20 cellular contexts compared by ENCODE assay signal in genomic region chr15:28894631-28895030, GRCh38. TPM values are rescaled to one million over a fixed set of nuclear protein-coding genes. Genes with fewer than 3 reads are reported as not detected.
DNase-seq lines count a peak whose midpoint lies in the region; ATAC-seq and TF ChIP-seq lines count a peak whose summit lies in the region.
"Had no signal": no experiment of that assay in that cellular context is flagged by ENCODE, and none has a peak within 500 bp of the region (broad histone marks: within the 10 kb centered on the region; RNA-seq: fewer than 3 reads in every experiment).

No MANE protein-coding gene starts in this region.

- H3K36me3 ChIP-seq in CD8-positive, alpha-beta T cell (ENCODE audit: insufficient read depth, low read length), result no peaks in the 10 kb centered on the region
- no peaks in the 10 kb centered on the region for H3K36me3 ChIP-seq in mesenchymal stem cell (ENCODE audit: control insufficient read depth in 1 of 2, insufficient read depth in 2 of 2, low read depth in 1 of 2, low read length in 2 of 2)
- H3K36me3 ChIP-seq in sigmoid colon, result no peaks in the 10 kb centered on the region
- H3K36me3 ChIP-seq: Peyer's patch had no signal

- H2AK5ac ChIP-seq in mesenchymal stem cell (ENCODE audit: low read length, severe bottlenecking), result no peak overlapping the region

- intact Hi-C loops in CD8-positive, alpha-beta T cell (cut with DNase I, micrococcal nuclease), result no loop called here
- intact Hi-C loops in sigmoid colon (cut with DNase I), result no loop called here

- no peak overlapping the region for H3K23ac ChIP-seq in mesenchymal stem cell (ENCODE audit: low read length in 2 of 2)

- no peak overlapping the region for H3K4me2 ChIP-seq in mesenchymal stem cell (ENCODE audit: low read length, poor library complexity, severe bottlenecking)

- H2AFZ ChIP-seq in mesenchymal stem cell (ENCODE audit: low read depth, low read length), result no peak overlapping the region

- no peak overlapping the region for H3K4me3 ChIP-seq in CD8-positive, alpha-beta T cell (ENCODE audit: low read depth, low read length)
- H3K4me3 ChIP-seq in mesenchymal stem cell (ENCODE audit: insufficient read depth in 1 of 2, low read depth in 1 of 2, low read length in 2 of 2), result no peak overlapping the region
- no peak overlapping the region for H3K4me3 ChIP-seq in sigmoid colon
- H3K4me3 ChIP-seq: Peyer's patch had no signal

- peak overlapping the region; percentile 14 for H4K8ac ChIP-seq in mesenchymal stem cell (ENCODE audit: low read length)

- POLR2A ChIA-PET in CD8-positive, alpha-beta T cell (lab: Charles Lee), result no interaction called here

- H3K9me3 Mint-ChIP-seq in CD8-positive, alpha-beta T cell, result no peaks in the 10 kb centered on the region

- H3K4me1 ChIP-seq in CD8-positive, alpha-beta T cell (ENCODE audit: insufficient read depth, low read length), result peaks cover 76% of the 10 kb centered on the region
- H3K4me1 ChIP-seq in mesenchymal stem cell (ENCODE audit: control insufficient read depth, insufficient read depth, low read depth, low read length), result peaks cover 8% of the 10 kb centered on the region
- no peaks in the 10 kb centered on the region for H3K4me1 ChIP-seq in sigmoid colon
- H3K4me1 ChIP-seq: Peyer's patch had no signal

- peaks cover 11% of the 10 kb centered on the region for H3K79me1 ChIP-seq in mesenchymal stem cell (replicated peaks; ENCODE audit: low read length, poor library complexity, severe bottlenecking)

- peaks cover 8% of the 10 kb centered on the region for H3K36me3 Mint-ChIP-seq in CD8-positive, alpha-beta T cell
- H3K36me3 Mint-ChIP-seq: IgD-negative memory B cell had no signal

- H3K27me3 ChIP-seq in CD8-positive, alpha-beta T cell (ENCODE audit: insufficient read depth, low read length), result no peaks in the 10 kb centered on the region
- H3K27me3 ChIP-seq in mesenchymal stem cell (ENCODE audit: control insufficient read depth in 1 of 2, insufficient read depth in 1 of 2, low read length in 2 of 2), result no peaks in the 10 kb centered on the region
- no peaks in the 10 kb centered on the region for H3K27me3 ChIP-seq in sigmoid colon
- H3K27me3 ChIP-seq: Peyer's patch had no signal

- H2BK120ac ChIP-seq in mesenchymal stem cell (ENCODE audit: low read depth, low read length), result no peak overlapping the region

- H4K91ac ChIP-seq in mesenchymal stem cell (ENCODE audit: low read length), result peak overlapping the region; percentile 70

- TF ChIP-seq EP300 in sigmoid colon (IDR thresholded peaks at IDR 0.05), result no peak

- peak overlapping the region in 1 of 2 experiments; percentile 73 for H3K4ac ChIP-seq in mesenchymal stem cell (ENCODE audit: low read depth in 1 of 2, low read length in 2 of 2)

- peaks cover 79% of the 10 kb centered on the region for H3K4me1 Mint-ChIP-seq in CD8-positive, alpha-beta T cell (ENCODE audit: low read depth)
- H3K4me1 Mint-ChIP-seq: IgD-negative memory B cell had no signal

- no peak for DNase-seq in CD8-positive, alpha-beta T cell
- DNase-seq in mesenchymal stem cell, result no peak
- DNase-seq in sigmoid colon, result peak; percentile 40
- DNase-seq in SKM-1 (lab: John Stamatoyannopoulos, UW; ENCODE audit: unreplicated experiment), result no peak
- no peak for DNase-seq in activated CD4-positive, CD25-positive, alpha-beta regulatory T cell treated with anti-CD3 and anti-CD28 coated beads, Interleukin-2, amount 50 U/mL, for 72 hours
- DNase-seq: CD4-positive, alpha-beta memory T cell; DND-41; NCI-H1105 treated with DMSO at 0.1 percent for 48 hours; NCI-H1694; NCI-H2081 treated with DMSO at 0.1 percent for 48 hours; NCI-H2171 treated with DMSO at 0.1 percent for 48 hours; NCI-H524 treated with DMSO at 0.1 percent for 48 hours; NCI-H82; Peyer's patch had no signal

- H2BK15ac ChIP-seq in mesenchymal stem cell (ENCODE audit: low read depth, poor library complexity, severe bottlenecking), result peak overlapping the region; percentile 4

- WGBS in mesenchymal stem cell, result 96% methylated on average over 13 of the region's 13 CpGs
- WGBS in sigmoid colon, 2 donors, result 84 to 92% methylated on average over 13 of the region's 13 CpGs

- CTCF ChIA-PET in CD8-positive, alpha-beta T cell (lab: Charles Lee), result interaction anchor here (0.9 to 1.9 kb wide), 4 partner anchors 20 to 93 kb away, joined by 3 to 5 read pairs (median 4); no protein-coding TSS in a partner anchor

- H3K27me3 Mint-ChIP-seq in CD8-positive, alpha-beta T cell (ENCODE audit: low read depth), result no peaks in the 10 kb centered on the region
- H3K27me3 Mint-ChIP-seq: CD4-positive, alpha-beta memory T cell had no signal

- H2BK12ac ChIP-seq in mesenchymal stem cell (ENCODE audit: low read length in 2 of 2), result no peak overlapping the region

- H3K27ac Mint-ChIP-seq in CD8-positive, alpha-beta T cell, result peak overlapping the region; percentile 57
- H3K27ac Mint-ChIP-seq: IgD-negative memory B cell had no signal

- TF ChIP-seq CTCF in CD8-positive, alpha-beta T cell (IDR thresholded peaks at IDR 0.05), result no peak
- TF ChIP-seq CTCF in sigmoid colon (IDR thresholded peaks at IDR 0.05), result no peak

- H3K27ac ChIP-seq in CD8-positive, alpha-beta T cell (ENCODE audit: low read depth, low read length), result no peak overlapping the region
- H3K27ac ChIP-seq in angular gyrus (ENCODE audit: low read depth, low read length), result peak overlapping the region; percentile 69
- no peak overlapping the region for H3K27ac ChIP-seq in mesenchymal stem cell (ENCODE audit: low read length, poor library complexity, severe bottlenecking)
- no peak overlapping the region for H3K27ac ChIP-seq in sigmoid colon
- H3K27ac ChIP-seq: Peyer's patch had no signal

- peak overlapping the region in 1 of 2 experiments; percentile 3 for H3K14ac ChIP-seq in mesenchymal stem cell (ENCODE audit: low read length in 2 of 2)

- no peaks in the 10 kb centered on the region for H3K9me3 ChIP-seq in CD8-positive, alpha-beta T cell (ENCODE audit: low read length)
- H3K9me3 ChIP-seq in mesenchymal stem cell (ENCODE audit: control insufficient read depth, low read length) (no peaks in the 10 kb centered on the region), sigmoid colon (no peaks in the 10 kb centered on the region)
- H3K9me3 ChIP-seq: Peyer's patch had no signal

- TF ChIP-seq POLR2A in sigmoid colon (IDR thresholded peaks at IDR 0.05), result no peak

- ATAC-seq in CD8-positive, alpha-beta T cell, result no peak
- no peak for ATAC-seq in GM18519 (IDR thresholded peaks at IDR 0.05; ENCODE audit: low FRiP score, unreplicated experiment)

- no peak overlapping the region for H3K18ac ChIP-seq in mesenchymal stem cell (ENCODE audit: low read depth in 1 of 2, low read length in 2 of 2)

- H3K4me3 Mint-ChIP-seq in CD8-positive, alpha-beta T cell, result peak overlapping the region; percentile 54
- H3K4me3 Mint-ChIP-seq: CD4-positive, alpha-beta memory T cell had no signal

- no peak overlapping the region for H2BK5ac ChIP-seq in mesenchymal stem cell (ENCODE audit: low read depth, low read length, poor library complexity, severe bottlenecking)

- H3K9ac ChIP-seq in mesenchymal stem cell (ENCODE audit: low read length), result no peak overlapping the region

RNA-seq across cellular contexts. Expression of gene APBA2, which starts 8.9 kb away (rescaled TPM):
- 100 to 1,000 TPM; 106 to 108 TPM for total RNA-seq in CD8-positive, alpha-beta T cell
- 22.0 TPM for polyA plus RNA-seq in mesenchymal stem cell (2013, experiment 1 of 2)
- 21.3 TPM for polyA plus RNA-seq in mesenchymal stem cell (2013, experiment 2 of 2)
- total RNA-seq in sigmoid colon, result 1 to 10 TPM; 1.4 to 1.7 (median 1.5) TPM
- 10 to 100 TPM in 1 of 3 donors, 1 to 10 TPM in 1, under 1 TPM in 1; 0.46 to 10.7 (median 3.6) TPM for polyA plus RNA-seq in sigmoid colon
- total RNA-seq: OCI-LY7 had no signal

RNA-seq across cellular contexts. Expression of gene GOLGA6L7, which starts 46.2 kb away (rescaled TPM):
- total RNA-seq in CD8-positive, alpha-beta T cell, result not detected
- not detected for polyA plus RNA-seq in mesenchymal stem cell (2013, experiment 1 of 2)
- polyA plus RNA-seq in mesenchymal stem cell (2013, experiment 2 of 2), result not detected
- not detected for total RNA-seq in sigmoid colon
- polyA plus RNA-seq in sigmoid colon, result under 1 TPM in 1 of 3 donors, not detected in 2; 0.60 TPM
- total RNA-seq: CD4-positive, alpha-beta memory T cell; H1; OCI-LY7; Peyer's patch had no signal
- polyA plus RNA-seq: BJ; CD4-positive, alpha-beta memory T cell; H1; IgD-negative memory B cell had no signal

Comparison
In these comparisons a context has a peak if more than half of its experiments do, and no peak if none do; other contexts are left out.
1. RNA of gene APBA2, which starts 8.9 kb away (total RNA-seq): 106 to 108 TPM in CD8-positive, alpha-beta T cell; 1.4 to 1.7 TPM in sigmoid colon; every median in the first group is over 10 times any median in the second.